In the genomic region with DNA sequence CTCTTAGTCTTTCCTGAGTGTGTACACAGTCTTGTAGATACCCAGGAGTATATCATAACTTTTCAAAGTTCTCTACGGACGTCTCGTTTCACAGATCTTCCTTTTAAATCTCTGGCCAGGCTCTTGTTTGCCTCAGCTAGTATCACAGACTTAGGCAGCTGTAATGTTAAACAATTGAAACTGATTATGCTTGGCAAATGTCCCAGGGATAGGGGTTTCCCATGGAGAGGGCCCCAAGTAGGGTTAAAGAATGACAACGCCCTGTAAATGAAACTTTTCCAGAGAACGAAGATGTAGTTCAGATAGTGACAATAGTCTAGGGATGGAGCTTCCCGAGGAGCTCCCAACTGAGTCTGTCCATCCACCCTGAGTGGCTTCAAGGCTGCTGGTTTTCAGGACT, we compare ENCODE assay signal across 20 cellular contexts. TPM values are rescaled to one million over a fixed set of nuclear protein-coding genes. Genes with fewer than 3 reads are reported as not detected.
A peak's percentile ranks its signal among the peaks of the same experiment; 100 is the strongest.
DNase-seq lines count a peak whose midpoint lies in the region; ATAC-seq and TF ChIP-seq lines count a peak whose summit lies in the region.
"Had no signal": no experiment of that assay in that cellular context is flagged by ENCODE, and none has a peak within 500 bp of the region (broad histone marks: within the 10 kb centered on the region; RNA-seq: fewer than 3 reads in every experiment).

No MANE protein-coding gene starts in this region.

- H3K36me3 Mint-ChIP-seq in activated T-helper 17 cell treated with anti-CD3 and anti-CD28 coated beads, Interleukin-2, amount 50 U/mL, for 72 hours (ENCODE audit: low read depth): no peaks in the 10 kb centered on the region
- no peaks in the 10 kb centered on the region for H3K36me3 Mint-ChIP-seq in HFFc6 (ENCODE audit: low read depth)

- H3K27me3 Mint-ChIP-seq in activated T-helper 17 cell treated with anti-CD3 and anti-CD28 coated beads, Interleukin-2, amount 50 U/mL, for 72 hours: no peaks in the 10 kb centered on the region
- peaks cover 50% of the 10 kb centered on the region for H3K27me3 Mint-ChIP-seq in HFFc6 (ENCODE audit: insufficient read depth)

- H3K27me3 ChIP-seq in A673 (replicated peaks; ENCODE audit: insufficient read depth, low read depth, low read length, poor library complexity): peaks cover 18% of the 10 kb centered on the region

- intact Hi-C loops in A673 (cut with micrococcal nuclease; ENCODE audit: unreplicated experiment): no loop called here

- peaks cover 6% of the 10 kb centered on the region for H3K4me1 Mint-ChIP-seq in activated T-helper 17 cell treated with anti-CD3 and anti-CD28 coated beads, Interleukin-2, amount 50 U/mL, for 72 hours
- no peaks in the 10 kb centered on the region for H3K4me1 Mint-ChIP-seq in HFFc6 (ENCODE audit: low read depth)

- H3K4me3 ChIP-seq in A673 (ENCODE audit: low read depth, low read length, poor library complexity, severe bottlenecking): no peak overlapping the region
- H3K4me3 ChIP-seq: PC-9 had no signal

- BruUV-seq in A673 (replicated peaks; lab: Mats Ljungman, UMichigan): no TSS peak

- TF ChIP-seq CTCF in A673 (conservative IDR thresholded peaks at IDR 0.05; ENCODE audit: low read depth, low read length) (no peak), HFFc6 (IDR thresholded peaks at IDR 0.05) (no peak)

- peak overlapping the region; percentile 41 for H3K27ac Mint-ChIP-seq in activated T-helper 17 cell treated with anti-CD3 and anti-CD28 coated beads, Interleukin-2, amount 50 U/mL, for 72 hours
- H3K27ac Mint-ChIP-seq in HFFc6: no peak overlapping the region
- H3K27ac Mint-ChIP-seq: H9 had no signal

- peaks cover 6% of the 10 kb centered on the region for H3K9me3 ChIP-seq in A673 (ENCODE audit: low read depth, low read length, poor library complexity, severe bottlenecking)

- POLR2A ChIA-PET in A673 (lab: Charles Lee; ENCODE audit: low non-redundant PET): no interaction called here

- H3K36me3 ChIP-seq in A673 (ENCODE audit: insufficient read depth, low read length, poor library complexity, severe bottlenecking): no peaks in the 10 kb centered on the region

- peaks cover 10% of the 10 kb centered on the region for H3K9me3 Mint-ChIP-seq in activated T-helper 17 cell treated with anti-CD3 and anti-CD28 coated beads, Interleukin-2, amount 50 U/mL, for 72 hours
- peaks cover 11% of the 10 kb centered on the region; the same call in 1 of the 2 replicates for H3K9me3 Mint-ChIP-seq in HFFc6

- no peak overlapping the region for H3K4me3 Mint-ChIP-seq in activated T-helper 17 cell treated with anti-CD3 and anti-CD28 coated beads, Interleukin-2, amount 50 U/mL, for 72 hours
- no peak overlapping the region for H3K4me3 Mint-ChIP-seq in HFFc6
- H3K4me3 Mint-ChIP-seq: H9 had no signal

- no peak overlapping the region for H3K27ac ChIP-seq in A673 (ENCODE audit: low read depth, low read length, poor library complexity, severe bottlenecking)
- H3K27ac ChIP-seq: C4-2B, PC-9, RWPE1 had no signal

- DNase-seq in A673 (ENCODE audit: low spot score) (peak; percentile 71), COR-L47 (lab: John Stamatoyannopoulos, UW) (peak; percentile 65), kidney tubule cell (ENCODE audit: low spot score) (peak; percentile 37), HFFc6 (no peak)
- DNase-seq: AML-193, DMS79, H9, MM.1S, NCI-H1092 treated with DMSO at 0.1 percent for 48 hours, NCI-H146, NCI-H2029 treated with DMSO at 0.1 percent for 48 hours, NCI-H510A, NCI-H82, PC-9 had no signal

- H3K4me1 ChIP-seq in A673 (ENCODE audit: insufficient read depth, low read length, poor library complexity, severe bottlenecking): peaks cover 3% of the 10 kb centered on the region

- ATAC-seq in activated T-helper 17 cell treated with anti-CD3 and anti-CD28 coated beads, Interleukin-2, amount 50 U/mL, for 72 hours (replicated peaks): no peak
- no peak for ATAC-seq in GM19397 (IDR thresholded peaks at IDR 0.05; ENCODE audit: unreplicated experiment)
- no peak for ATAC-seq in GM19455 (IDR thresholded peaks at IDR 0.05; ENCODE audit: unreplicated experiment)

- CTCF ChIA-PET in A673 (lab: Charles Lee): no interaction called here

RNA-seq across cellular contexts. Expression of a gene that starts 9.2 kb away (rescaled TPM):
- not detected in 2 replicates for total RNA-seq in A673 (2021)
- 1 to 10 TPM in 1 of 2 donors, under 1 TPM in 1; 0.91 to 3.4 TPM for total RNA-seq in activated T-helper 17 cell treated with anti-CD3 and anti-CD28 coated beads, Interleukin-2, amount 50 U/mL, for 72 hours
- not detected for total RNA-seq in HFFc6 (2021; fragmentation: NEBNext Ultra II Directional; extraction: Animal tissue kit (Norgen Biotek cat#: 25700))
- total RNA-seq: H9, LHCN-M2 had no signal

RNA-seq across cellular contexts. Expression of a gene that starts 40.6 kb away (rescaled TPM):
- 5.7 and 7.3 TPM in 2 replicates for total RNA-seq in A673 (2021)
- total RNA-seq in activated T-helper 17 cell treated with anti-CD3 and anti-CD28 coated beads, Interleukin-2, amount 50 U/mL, for 72 hours: 100 to 1,000 TPM; 181 to 252 TPM
- total RNA-seq in HFFc6 (2021; fragmentation: NEBNext Ultra II Directional; extraction: Animal tissue kit (Norgen Biotek cat#: 25700)): 10 to 100 TPM in 3 of 6 experiments, 1 to 10 TPM in 3; 9.6 to 13.6 (median 10.0) TPM

Comparison
In these comparisons a context has a peak if more than half of its experiments do, and no peak if none do; other contexts are left out.
1. RNA of a gene that starts 40.6 kb away (total RNA-seq): 181 to 252 TPM in activated T-helper 17 cell treated with anti-CD3 and anti-CD28 coated beads, Interleukin-2, amount 50 U/mL, for 72 hours; 9.6 to 13.6 TPM in HFFc6 and 5.7 to 7.3 TPM in A673; every median in the first group is over 10 times any median in the second.